Comparison of ENCODE assay signal across 8 cellular contexts in the genomic region with DNA sequence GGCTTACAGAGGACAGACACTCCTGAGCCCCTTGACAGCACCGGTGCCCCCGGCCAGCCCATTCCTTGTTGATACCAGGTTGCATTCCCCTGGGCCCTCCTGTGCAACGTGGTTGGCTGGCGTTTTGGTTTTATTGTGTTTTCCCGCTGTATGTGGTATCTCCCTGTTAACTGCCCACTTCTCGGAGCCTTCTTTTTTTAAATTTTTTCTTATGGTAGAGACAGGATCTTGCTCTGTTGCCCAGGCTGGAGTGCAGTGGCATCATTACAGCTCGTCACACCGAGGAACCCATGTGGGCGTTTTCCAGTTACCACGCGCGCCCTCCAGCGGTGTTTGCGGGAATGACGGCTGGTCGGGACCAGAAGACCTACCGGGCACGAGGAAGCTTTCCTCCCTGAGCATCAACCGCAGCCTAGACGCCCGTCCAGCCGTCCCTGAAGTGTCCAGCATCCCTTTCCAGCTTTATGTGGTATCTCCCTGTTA. TPM values are rescaled to one million over a fixed set of nuclear protein-coding genes. Genes with fewer than 3 reads are reported as not detected.
DNase-seq lines count a peak whose midpoint lies in the region; ATAC-seq lines count a peak whose summit lies in the region.

No MANE protein-coding gene starts in this region.

- no peaks in the 10 kb centered on the region for H3K9me3 Mint-ChIP-seq in activated naive CD4-positive, alpha-beta T cell treated with anti-CD3 and anti-CD28 coated beads, Interleukin-2, amount 50 U/mL, for 72 hours

- H3K27ac Mint-ChIP-seq in activated naive CD4-positive, alpha-beta T cell treated with anti-CD3 and anti-CD28 coated beads, Interleukin-2, amount 50 U/mL, for 72 hours, result peak overlapping the region; percentile 62 to 88

- no peaks in the 10 kb centered on the region for H3K36me3 Mint-ChIP-seq in activated naive CD4-positive, alpha-beta T cell treated with anti-CD3 and anti-CD28 coated beads, Interleukin-2, amount 50 U/mL, for 72 hours

- ATAC-seq in activated naive CD4-positive, alpha-beta T cell treated with anti-CD3 and anti-CD28 coated beads, Interleukin-2, amount 50 U/mL, for 72 hours, result peak; percentile 64 to 65
- ATAC-seq in HG03342 (IDR thresholded peaks at IDR 0.05; ENCODE audit: unreplicated experiment), result no peak
- no peak for ATAC-seq in HG03135 (IDR thresholded peaks at IDR 0.05; ENCODE audit: unreplicated experiment)

- H3K4me3 ChIP-seq in Jurkat, Clone E6-1 (ENCODE audit: low read length), result no peak overlapping the region

- DNase-seq in DMS53 (lab: John Stamatoyannopoulos, UW) (peak; percentile 83), SW480 (ENCODE audit: low spot score) (peak; percentile 68), hepatic stellate cell (ENCODE audit: low spot score) (peak; percentile 63)
- DNase-seq in Jurkat, Clone E6-1 (ENCODE audit: low read depth, low spot score), result peak; percentile 66
- DNase-seq in activated naive CD4-positive, alpha-beta T cell treated with anti-CD3 and anti-CD28 coated beads, Interleukin-2, amount 50 U/mL, for 72 hours (ENCODE audit: low spot score in 2 of 2), result peak; percentile 81 to 96
- peak; percentile 91 for DNase-seq in stimulated activated CD4-positive, alpha-beta T cell treated with anti-CD3 and anti-CD28 coated beads, Interleukin-1b, Interleukin-23, amount 100 ng/mL, for 48 hours

RNA-seq across cellular contexts. Expression of gene ZFAND2A, which starts 16.9 kb away (rescaled TPM):
- polyA plus RNA-seq in Jurkat, Clone E6-1 (2012; ENCODE audit: insufficient read depth, insufficient read length), result 47.6 TPM
- total RNA-seq in activated naive CD4-positive, alpha-beta T cell treated with anti-CD3 and anti-CD28 coated beads, Interleukin-2, amount 50 U/mL, for 72 hours, result 10 to 100 TPM; 27.6 to 29.8 TPM

RNA-seq across cellular contexts. Expression of gene UNCX, which starts 55.7 kb away (rescaled TPM):
- not detected for polyA plus RNA-seq in Jurkat, Clone E6-1 (2012; ENCODE audit: insufficient read depth, insufficient read length)
- total RNA-seq in activated naive CD4-positive, alpha-beta T cell treated with anti-CD3 and anti-CD28 coated beads, Interleukin-2, amount 50 U/mL, for 72 hours, result not detected

Comparison
In these comparisons a context has a peak if more than half of its experiments do, and no peak if none do; other contexts are left out.
1. ATAC-seq: peak in activated naive CD4-positive, alpha-beta T cell treated with anti-CD3 and anti-CD28 coated beads, Interleukin-2, amount 50 U/mL, for 72 hours (2 of 2); none in HG03342 (single experiment) and HG03135 (single experiment).
2. Peak in every context shown above with its lines, with median percentiles within 50 percentile points of each other: DNase-seq.